8 cellular contexts compared by ENCODE assay signal in genomic region chr21:28051662-28052061, GRCh38.
A peak's percentile ranks its signal among the peaks of the same experiment; 100 is the strongest.
DNase-seq lines count a peak whose midpoint lies in the region; FAIRE-seq and TF ChIP-seq lines count a peak whose summit lies in the region.
"Not testable (repeated sequence)": the region's sequence is repeated elsewhere in the genome, so short reads cannot be mapped to it uniquely, and the experiment has no call there.

No MANE protein-coding gene starts in this region.

- not testable (repeated sequence) for H3K4me1 Mint-ChIP-seq in chondrocyte (ENCODE audit: low read depth)

- not testable (repeated sequence) for H3K27me3 ChIP-seq in small intestine (ENCODE audit: control insufficient read depth in 2 of 2, insufficient read depth in 2 of 2, low read length in 2 of 2)

- not testable (repeated sequence) for H3K9me3 ChIP-seq in HEK293 (ENCODE audit: control insufficient read depth, insufficient read depth, low read depth, low read length); small intestine (ENCODE audit: control insufficient read depth, low read depth)

- FAIRE-seq in small intestine (lab: Jason Lieb, UNC) = peak; percentile 39

- not testable (repeated sequence) for H3K36me3 ChIP-seq in HEK293 (ENCODE audit: control insufficient read depth in 2 of 2, insufficient read depth in 1 of 2, low read length in 2 of 2); small intestine (ENCODE audit: control insufficient read depth in 2 of 2, insufficient read depth in 2 of 2, low read length in 2 of 2)

- H3K4me1 ChIP-seq in HEK293 (ENCODE audit: control insufficient read depth, insufficient read depth, low read length); small intestine (ENCODE audit: control insufficient read depth in 2 of 2, insufficient read depth in 1 of 2, low read depth in 1 of 2, low read length in 1 of 2): not testable (repeated sequence)

- TF ChIP-seq CTCF in HEK293 (tag by site-specific recombination; IDR thresholded peaks at IDR 0.05) (0 out of 2 replicates have a peak, but pooled peaks have one; percentile 12), chondrocyte (IDR thresholded peaks at IDR 0.05) (peak; percentile 89)

- peak; percentile 63 for DNase-seq in Ammon's horn (ENCODE audit: low spot score)
- peak; percentile 17 to 66 for DNase-seq in NCI-H446 (lab: John Stamatoyannopoulos, UW)
- peak; percentile 9 for DNase-seq in SKM-1 (lab: John Stamatoyannopoulos, UW; ENCODE audit: unreplicated experiment)
- not testable (repeated sequence) for DNase-seq in chondrocyte (ENCODE audit: low spot score)
- DNase-seq in globus pallidus (ENCODE audit: low spot score) = peak; percentile 79
- peak; percentile 35 to 53 for DNase-seq in lung microvascular endothelial cell (ENCODE audit: low read depth in 2 of 2)
- peak; percentile 10 for DNase-seq in small intestine

- WGBS in small intestine, 3 donors = 18 to 22% (median 19%) methylated on average over 4 of the region's 4 CpGs

- not testable (repeated sequence) for H3K4me3 ChIP-seq in HEK293 (ENCODE audit: low read depth, low read length); small intestine (ENCODE audit: low read depth in 1 of 2, low read length in 2 of 2)

- H3K27me3 Mint-ChIP-seq in chondrocyte (ENCODE audit: low read depth) = not testable (repeated sequence)

- H3K4me3 Mint-ChIP-seq in chondrocyte (ENCODE audit: unreplicated experiment) = not testable (repeated sequence)

- not testable (repeated sequence) for H3K27ac Mint-ChIP-seq in chondrocyte (ENCODE audit: unreplicated experiment)

- CTCF ChIA-PET in HEK293 (lab: Yijun Ruan, JAX) = interaction anchor here (0.9 kb wide), 1 partner anchor 694 kb away, joined by 3 read pairs; no protein-coding TSS in a partner anchor

- H3K9me3 Mint-ChIP-seq in chondrocyte (ENCODE audit: low read depth) = not testable (repeated sequence)

- H3K27ac ChIP-seq in HEK293 (ENCODE audit: extremely low read depth, low read depth, low read length); small intestine (ENCODE audit: low read depth in 1 of 2, low read length in 1 of 2): not testable (repeated sequence)

- POLR2A ChIA-PET in HEK293 (lab: Yijun Ruan, JAX) = not testable (repeated sequence)

- H3K36me3 Mint-ChIP-seq in chondrocyte (ENCODE audit: low read depth) = not testable (repeated sequence)

TF ChIP-seq in HEK293, 187 proteins besides CTCF, POLR2A, EP300 and RAD21:
- TF ChIP-seq ZNF654 (tag by site-specific recombination; IDR thresholded peaks at IDR 0.05; ENCODE audit: low read depth) = peak; percentile 74
